15 cellular contexts compared by ENCODE assay signal in genomic region chr20:63828951-63829350, GRCh38. TPM values are rescaled to one million over a fixed set of nuclear protein-coding genes. Genes with fewer than 3 reads are reported as not detected.
DNase-seq lines count a peak whose midpoint lies in the region; ATAC-seq and TF ChIP-seq lines count a peak whose summit lies in the region.
"Had no signal": no experiment of that assay in that cellular context is flagged by ENCODE, and none has a peak within 500 bp of the region (broad histone marks: within the 10 kb centered on the region; RNA-seq: fewer than 3 reads in every experiment).

No MANE protein-coding gene starts in this region.

- H3K4me1 ChIP-seq in hepatocyte (ENCODE audit: insufficient read depth) (peaks cover 6% of the 10 kb centered on the region), gastrocnemius medialis (peaks cover 0 to 6% of the 10 kb centered on the region in 2 donors)

- POLR2A ChIA-PET in T-cell (lab: Charles Lee): no interaction called here

- no peak overlapping the region for H3K4me3 ChIP-seq in H7 (ENCODE audit: insufficient read depth, low read depth, low read length)
- no peak overlapping the region for H3K4me3 ChIP-seq in hepatocyte
- peak overlapping the region; percentile 54 to 71 (median 58) for H3K4me3 ChIP-seq in gastrocnemius medialis

- H3K27me3 ChIP-seq in H7 (ENCODE audit: control insufficient read depth, insufficient read depth, low read length) (peaks cover 23% of the 10 kb centered on the region), hepatocyte (peaks cover 17% of the 10 kb centered on the region), gastrocnemius medialis (peaks cover 0 to 6% (median 0%) of the 10 kb centered on the region in 3 donors)

- H3K27ac ChIP-seq in hepatocyte (no peak overlapping the region), gastrocnemius medialis (peak overlapping the region in 3 of 4 donors; percentile 61 to 78 (median 69))

- peaks cover 15% of the 10 kb centered on the region for H3K79me2 ChIP-seq in hepatocyte

- in situ Hi-C loops in gastrocnemius medialis (cut with MboI; ENCODE audit: low sequenced_read_pairs in 4 of 4): no loop called here

- peak overlapping the region in 2 of 3 donors; percentile 77 to 85 for H3K4me3 Mint-ChIP-seq in T-cell

- ATAC-seq in T-cell (replicated peaks in 1 of 4): no peak
- ATAC-seq in gastrocnemius medialis: no peak
- ATAC-seq in HG03175 (IDR thresholded peaks at IDR 0.05; ENCODE audit: unreplicated experiment): no peak
- no peak for ATAC-seq in HG02885 (IDR thresholded peaks at IDR 0.05; ENCODE audit: poor library complexity, unreplicated experiment)

- no peak overlapping the region for H2AFZ ChIP-seq in hepatocyte

- H3K9me3 ChIP-seq in hepatocyte (ENCODE audit: low read depth): no peaks in the 10 kb centered on the region
- no peaks in the 10 kb centered on the region for H3K9me3 ChIP-seq in gastrocnemius medialis

- no peaks in the 10 kb centered on the region for H3K36me3 Mint-ChIP-seq in T-cell

- intact Hi-C loops in gastrocnemius medialis (cut with DNase I; ENCODE audit: low total_unique reads): no loop called here

- H4K20me1 ChIP-seq in hepatocyte (ENCODE audit: insufficient read depth, poor library complexity, severe bottlenecking): no peaks in the 10 kb centered on the region

- H3K4me1 Mint-ChIP-seq in T-cell: peaks cover 9 to 11% (median 11%) of the 10 kb centered on the region in 3 donors

- no peak overlapping the region for H3K27ac Mint-ChIP-seq in T-cell
- H3K27ac Mint-ChIP-seq: activated naive CD8-positive, alpha-beta T cell treated with anti-CD3 and anti-CD28 coated beads, Interleukin-2, amount 10 ng/mL, durations not matched to agents 7 days and 5 days had no signal

- peaks cover 30 to 58% of the 10 kb centered on the region in 2 donors for H3K27me3 Mint-ChIP-seq in T-cell

- no peak for TF ChIP-seq POLR2A in gastrocnemius medialis (IDR thresholded peaks at IDR 0.05)

- 67% methylated on average over 10 of the region's 10 CpGs for WGBS in hepatocyte (ENCODE audit: low lambda C conversion rate, missing lambda C conversion rate)

- H3K4me2 ChIP-seq in hepatocyte: peak overlapping the region; percentile 87

- no peaks in the 10 kb centered on the region for H3K9me3 Mint-ChIP-seq in T-cell
- H3K9me3 Mint-ChIP-seq: activated naive CD8-positive, alpha-beta T cell treated with anti-CD3 and anti-CD28 coated beads, Interleukin-2, amount 10 ng/mL, durations not matched to agents 7 days and 5 days had no signal

- DNase-seq in H7 (peak; percentile 75), T-cell (no peak), hepatocyte (ENCODE audit: low spot score) (no peak), gastrocnemius medialis (no peak), KG1 (lab: John Stamatoyannopoulos, UW) (no peak)
- no peak for DNase-seq in activated CD4-positive, CD25-positive, alpha-beta regulatory T cell (lab: John Stamatoyannopoulos, UW)
- DNase-seq: activated naive CD8-positive, alpha-beta T cell treated with anti-CD3 and anti-CD28 coated beads, Interleukin-2, amount 10 ng/mL, durations not matched to agents 7 days and 5 days; dermis blood vessel endothelial cell; foreskin melanocyte; NCI-H1694 treated with DMSO at 0.1 percent for 48 hours; NCI-H526; posterior cingulate gyrus had no signal

- CTCF ChIA-PET in T-cell (lab: Charles Lee): no interaction called here

- no peaks in the 10 kb centered on the region for H3K9me2 ChIP-seq in hepatocyte (replicated peaks; ENCODE audit: insufficient read depth)

- H3K36me3 ChIP-seq in H7 (replicated peaks; ENCODE audit: control insufficient read depth, insufficient read depth, low read length) (no peaks in the 10 kb centered on the region), hepatocyte (replicated peaks; ENCODE audit: insufficient read depth, low read depth) (no peaks in the 10 kb centered on the region), gastrocnemius medialis (no peaks in the 10 kb centered on the region)

- TF ChIP-seq CTCF in hepatocyte (IDR thresholded peaks at IDR 0.05; ENCODE audit: poor library complexity): no peak
- no peak for TF ChIP-seq CTCF in gastrocnemius medialis (IDR thresholded peaks at IDR 0.05 in 4 of 5, conservative IDR thresholded peaks at IDR 0.05 in 1 of 5)

RNA-seq across cellular contexts. Expression of gene ZBTB46, which starts 2.1 kb away (rescaled TPM):
- total RNA-seq in H7 (2014; rRNA removed; shearing (Covaris generic)): 13.5 and 20.0 TPM in 2 replicates
- total RNA-seq in T-cell (under 1 TPM; 0.20 to 0.95 (median 0.30) TPM), hepatocyte (4.0 and 5.2 TPM in 2 replicates), gastrocnemius medialis (1 to 10 TPM; 4.3 to 7.1 (median 5.6) TPM)
- 2.0 and 3.2 TPM in 2 replicates for polyA plus RNA-seq in hepatocyte

RNA-seq across cellular contexts. Expression of gene ABHD16B, which starts 32.3 kb away (rescaled TPM):
- total RNA-seq in H7 (2014; rRNA removed; shearing (Covaris generic)): not detected in 2 replicates
- total RNA-seq in T-cell (not detected), hepatocyte (not detected in 2 replicates), gastrocnemius medialis (not detected)
- polyA plus RNA-seq in hepatocyte: 0.68 and 0.95 TPM in 2 replicates
- total RNA-seq: activated naive CD8-positive, alpha-beta T cell treated with anti-CD3 and anti-CD28 coated beads, Interleukin-2, amount 10 ng/mL, durations not matched to agents 7 days and 5 days; dermis blood vessel endothelial cell; lower leg skin had no signal

RNA-seq across cellular contexts. Expression of gene TPD52L2, which starts 36.1 kb away (rescaled TPM):
- 76.0 and 79.3 TPM in 2 replicates for total RNA-seq in H7 (2014; rRNA removed; shearing (Covaris generic))
- 10 to 100 TPM; 27.8 to 44.1 (median 39.3) TPM for total RNA-seq in T-cell
- 83.2 and 86.2 TPM in 2 replicates for total RNA-seq in hepatocyte
- 93.8 and 98.1 TPM in 2 replicates for polyA plus RNA-seq in hepatocyte
- total RNA-seq in gastrocnemius medialis: 10 to 100 TPM; 57.7 to 92.4 (median 59.8) TPM

Comparison
In these comparisons a context has a peak if more than half of its experiments do, and no peak if none do; other contexts are left out.
1. H3K4me3 ChIP-seq: peak in gastrocnemius medialis (4 of 4); none in H7 (single experiment) and hepatocyte (single experiment).